In the genomic region with DNA sequence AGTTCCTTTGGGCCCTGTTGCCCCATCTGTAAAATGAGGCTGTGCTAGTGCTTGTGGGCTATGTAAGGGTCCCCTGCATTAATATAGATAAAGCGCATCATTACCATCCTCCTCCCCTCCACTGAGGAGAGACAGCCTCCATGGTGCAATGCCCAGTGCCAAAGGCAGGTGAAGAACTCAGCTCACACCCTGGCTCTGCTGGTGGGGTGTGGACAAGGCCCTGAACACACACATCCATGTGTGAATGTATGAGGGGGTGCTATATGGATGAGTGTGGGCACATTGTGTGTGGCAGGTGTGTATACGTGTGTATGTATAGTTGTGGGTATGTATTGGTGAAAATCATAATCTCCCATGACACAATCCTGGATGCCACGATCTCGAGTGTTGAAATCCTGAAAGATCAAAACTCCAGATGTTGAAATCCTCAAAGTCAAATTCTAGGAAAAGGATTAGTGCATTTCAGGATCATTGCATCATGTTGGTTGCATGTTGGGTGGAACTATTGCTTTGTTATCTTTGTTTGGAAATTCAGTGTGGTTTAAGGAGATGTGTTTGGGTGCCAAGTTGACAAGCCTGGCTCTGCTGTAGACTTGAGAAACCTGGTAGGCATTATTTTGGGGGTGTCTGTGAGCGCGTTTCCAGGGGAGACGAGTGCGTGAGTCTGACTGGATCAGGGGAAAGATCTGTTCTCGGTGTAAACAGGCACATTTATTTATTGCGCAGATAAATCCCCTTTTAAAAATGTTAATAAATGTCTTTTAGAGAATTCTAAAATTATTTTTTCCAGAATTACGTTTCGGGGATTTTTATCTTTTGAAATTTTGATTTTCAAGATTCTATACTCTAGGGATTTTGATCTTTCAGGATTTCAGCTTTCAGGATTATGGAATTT, we compare ENCODE assay signal across 15 cellular contexts. TPM values are rescaled to one million over a fixed set of nuclear protein-coding genes. Genes with fewer than 3 reads are reported as not detected.
DNase-seq lines count a peak whose midpoint lies in the region; TF ChIP-seq lines count a peak whose summit lies in the region.
"Had no signal": no experiment of that assay in that cellular context is flagged by ENCODE, and none has a peak within 500 bp of the region (broad histone marks: within the 10 kb centered on the region; RNA-seq: fewer than 3 reads in every experiment).

No MANE protein-coding gene starts in this region.

- no peaks in the 10 kb centered on the region for H3K27me3 ChIP-seq in Caco-2 (replicated peaks; ENCODE audit: control insufficient read depth, insufficient read depth, low read length)
- no peaks in the 10 kb centered on the region for H3K27me3 ChIP-seq in liver (ENCODE audit: control insufficient read depth in 4 of 4, insufficient read depth in 4 of 4, low read length in 3 of 4)
- H3K27me3 ChIP-seq: ascending aorta had no signal

- CTCF ChIA-PET in Caco-2 (lab: Charles Lee): no interaction called here

- TF ChIP-seq CTCF in Caco-2 (IDR thresholded peaks at IDR 0.05; ENCODE audit: insufficient read depth in 1 of 2, low read depth in 1 of 2, low read length in 1 of 2, severe bottlenecking in 1 of 2, unreplicated experiment in 1 of 2) (no peak), chondrocyte (IDR thresholded peaks at IDR 0.05) (no peak), liver (IDR thresholded peaks at IDR 0.05; ENCODE audit: low read depth, low read length, missing input control) (peak; percentile 14), GM13976 (IDR thresholded peaks at IDR 0.05; ENCODE audit: borderline replicate concordance, control extremely low read depth, extremely low read depth, insufficient read depth, missing control alignments) (no peak)

- H3K4me1 ChIP-seq in Caco-2 (no peaks in the 10 kb centered on the region), liver (ENCODE audit: control insufficient read depth in 4 of 4, insufficient read depth in 4 of 4, low read length in 3 of 4) (peaks cover 5 to 34% (median 27%) of the 10 kb centered on the region in 4 donors)
- H3K4me1 ChIP-seq: ascending aorta, lower lobe of right lung had no signal

- peak overlapping the region; percentile 17 for H3K4me3 Mint-ChIP-seq in Caco-2 (ENCODE audit: unreplicated experiment)
- peak overlapping the region; percentile 35 for H3K4me3 Mint-ChIP-seq in chondrocyte (ENCODE audit: unreplicated experiment)
- H3K4me3 Mint-ChIP-seq: effector memory CD8-positive, alpha-beta T cell; neural crest cell had no signal

- H3K27me3 Mint-ChIP-seq in Caco-2 (ENCODE audit: insufficient read depth, unreplicated experiment) (no peaks in the 10 kb centered on the region), chondrocyte (ENCODE audit: low read depth) (peaks cover 3% of the 10 kb centered on the region)

- H3K9me3 Mint-ChIP-seq in Caco-2 (ENCODE audit: unreplicated experiment): no peaks in the 10 kb centered on the region
- H3K9me3 Mint-ChIP-seq in chondrocyte (ENCODE audit: low read depth): no peaks in the 10 kb centered on the region
- H3K9me3 Mint-ChIP-seq: effector memory CD8-positive, alpha-beta T cell; neural crest cell had no signal

- no peaks in the 10 kb centered on the region for H3K36me3 Mint-ChIP-seq in Caco-2 (ENCODE audit: insufficient read depth, unreplicated experiment)
- no peaks in the 10 kb centered on the region for H3K36me3 Mint-ChIP-seq in chondrocyte (ENCODE audit: low read depth)

- H3K4me3 ChIP-seq in Caco-2 (ENCODE audit: low read depth, low read length): no peak overlapping the region
- H3K4me3 ChIP-seq in liver (ENCODE audit: low read depth in 1 of 3, low read length in 3 of 3): peak overlapping the region in 1 of 3 donors; percentile 42
- H3K4me3 ChIP-seq: ascending aorta, lower lobe of right lung had no signal

- TF ChIP-seq RAD21 in liver (IDR thresholded peaks at IDR 0.05): peak; percentile 56 to 65

- H3K36me3 ChIP-seq in Caco-2 (ENCODE audit: control insufficient read depth, insufficient read depth, low read length) (no peaks in the 10 kb centered on the region), liver (ENCODE audit: control insufficient read depth in 4 of 4, insufficient read depth in 3 of 4, low read depth in 1 of 4, low read length in 3 of 4) (no peaks in the 10 kb centered on the region)
- H3K36me3 ChIP-seq: ascending aorta, lower lobe of right lung had no signal

- intact Hi-C loops in Caco-2 (cut with micrococcal nuclease; ENCODE audit: unreplicated experiment): no loop called here

- no peaks in the 10 kb centered on the region for H3K9me3 ChIP-seq in Caco-2
- H3K9me3 ChIP-seq in liver (ENCODE audit: control insufficient read depth in 4 of 4, low read length in 3 of 4): no peaks in the 10 kb centered on the region
- H3K9me3 ChIP-seq: ascending aorta, lower lobe of right lung had no signal

- in situ Hi-C loops in GM13976 (cut with MboI; ENCODE audit: low sequenced_read_pairs, unreplicated experiment): no loop called here

- peak overlapping the region; percentile 66 to 70 for H3K27ac ChIP-seq in liver (ENCODE audit: low read depth in 1 of 2, low read length in 2 of 2)
- H3K27ac ChIP-seq: ascending aorta, lower lobe of right lung had no signal

- peak overlapping the region in 1 of 2 donors; percentile 44 for H3K9ac ChIP-seq in liver (ENCODE audit: low read depth in 1 of 2, low read length in 2 of 2)

- POLR2A ChIA-PET in Caco-2 (lab: Charles Lee): no interaction called here

- BruUV-seq in Caco-2 (replicated peaks; lab: Mats Ljungman, UMichigan): no TSS peak

- peaks cover 16% of the 10 kb centered on the region for H3K4me1 Mint-ChIP-seq in Caco-2 (ENCODE audit: low read depth, unreplicated experiment)
- peaks cover 19% of the 10 kb centered on the region for H3K4me1 Mint-ChIP-seq in chondrocyte (ENCODE audit: low read depth)

- peak in 1 of 2 experiments; percentile 51 for DNase-seq in Caco-2
- DNase-seq in MV-4-11 (lab: John Stamatoyannopoulos, UW): peak; percentile 85
- no peak for DNase-seq in chondrocyte (ENCODE audit: low spot score)
- DNase-seq in stimulated activated CD4-positive, alpha-beta T cell treated with anti-CD3 and anti-CD28 coated beads, Interleukin-4, amount 100 ng/mL, for 4 hours: no peak
- no peak for DNase-seq in NCI-H1092 treated with DMSO at 0.1 percent for 48 hours (lab: John Stamatoyannopoulos, UW)
- no peak for DNase-seq in SKM-1 (lab: John Stamatoyannopoulos, UW; ENCODE audit: unreplicated experiment)
- DNase-seq in GM13976 (ENCODE audit: low spot score): no peak
- DNase-seq: activated CD4-positive, alpha-beta T cell treated with anti-CD3 and anti-CD28 coated beads, Interleukin-2, amount 50 U/mL, for 1 hour; effector memory CD8-positive, alpha-beta T cell; KG1; substantia nigra had no signal

- no peak overlapping the region for H3K27ac Mint-ChIP-seq in Caco-2 (ENCODE audit: unreplicated experiment)
- peak overlapping the region; percentile 74 for H3K27ac Mint-ChIP-seq in chondrocyte (ENCODE audit: unreplicated experiment)

- WGBS in liver: 54% methylated on average over 12 of the region's 12 CpGs

TF ChIP-seq in liver, 16 proteins besides CTCF, POLR2A, EP300 and RAD21 (continues in another document):
- TF ChIP-seq EGR1 (IDR thresholded peaks at IDR 0.05; ENCODE audit: low read depth in 2 of 2): peak in 1 of 2 donors; percentile 82
- peak; percentile 96 to 97 for TF ChIP-seq HNF4A (conservative IDR thresholded peaks at IDR 0.05)
- peak; percentile 90 to 98 for TF ChIP-seq RXRA (IDR thresholded peaks at IDR 0.05)
- peak; percentile 65 for TF ChIP-seq NR2F2 (IDR thresholded peaks at IDR 0.05)
- peak in 1 of 2 donors; percentile 59 for TF ChIP-seq GABPA (IDR thresholded peaks at IDR 0.05 in 1 of 2, conservative IDR thresholded peaks at IDR 0.05 in 1 of 2)
- TF ChIP-seq, protein P1, sequence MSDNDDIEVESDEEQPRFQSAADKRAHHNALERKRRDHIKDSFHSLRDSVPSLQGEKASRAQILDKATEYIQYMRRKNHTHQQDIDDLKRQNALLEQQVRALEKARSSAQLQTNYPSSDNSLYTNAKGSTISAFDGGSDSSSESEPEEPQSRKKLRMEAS (IDR thresholded peaks at IDR 0.05): peak; percentile 75
- TF ChIP-seq, protein P2, sequence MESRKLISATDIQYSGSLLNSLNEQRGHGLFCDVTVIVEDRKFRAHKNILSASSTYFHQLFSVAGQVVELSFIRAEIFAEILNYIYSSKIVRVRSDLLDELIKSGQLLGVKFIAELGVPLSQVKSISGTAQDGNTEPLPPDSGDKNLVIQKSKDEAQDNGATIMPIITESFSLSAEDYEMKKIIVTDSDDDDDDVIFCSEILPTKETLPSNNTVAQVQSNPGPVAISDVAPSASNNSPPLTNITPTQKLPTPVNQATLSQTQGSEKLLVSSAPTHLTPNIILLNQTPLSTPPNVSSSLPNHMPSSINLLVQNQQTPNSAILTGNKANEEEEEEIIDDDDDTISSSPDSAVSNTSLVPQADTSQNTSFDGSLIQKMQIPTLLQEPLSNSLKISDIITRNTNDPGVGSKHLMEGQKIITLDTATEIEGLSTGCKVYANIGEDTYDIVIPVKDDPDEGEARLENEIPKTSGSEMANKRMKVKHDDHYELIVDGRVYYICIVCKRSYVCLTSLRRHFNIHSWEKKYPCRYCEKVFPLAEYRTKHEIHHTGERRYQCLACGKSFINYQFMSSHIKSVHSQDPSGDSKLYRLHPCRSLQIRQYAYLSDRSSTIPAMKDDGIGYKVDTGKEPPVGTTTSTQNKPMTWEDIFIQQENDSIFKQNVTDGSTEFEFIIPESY (IDR thresholded peaks at IDR 0.05): peak; percentile 90
- peak; percentile 82 for TF ChIP-seq YY1 (IDR thresholded peaks at IDR 0.05)
- peak; percentile 91 to 97 for TF ChIP-seq JUND (IDR thresholded peaks at IDR 0.05)
- TF ChIP-seq FOXA1 (IDR thresholded peaks at IDR 0.05): peak; percentile 80
- TF ChIP-seq HNF4G (IDR thresholded peaks at IDR 0.05): peak; percentile 88
- peak; percentile 89 for TF ChIP-seq SP1 (IDR thresholded peaks at IDR 0.05)
- no peak for TF ChIP-seq TAF1 (conservative IDR thresholded peaks at IDR 0.05)

RNA-seq across cellular contexts. Expression of a gene that starts 42.0 kb away (rescaled TPM):
- 176 and 178 TPM in 2 replicates for total RNA-seq in Caco-2 (2022)
- 353 to 419 TPM (median 388 TPM) in 3 replicates for total RNA-seq in chondrocyte
- 100 to 1,000 TPM in 1 of 2 donors, 10 to 100 TPM in 1; 80.4 to 295 TPM for total RNA-seq in liver
- 100 to 1,000 TPM in 1 of 2 donors, 10 to 100 TPM in 1; 90.8 to 203 TPM for polyA plus RNA-seq in liver
